29 cellular contexts compared by ENCODE assay signal in genomic region chr1:54215578-54215977, GRCh38.
"Had no signal": no experiment of that assay in that cellular context is flagged by ENCODE, and none has a peak within 500 bp of the region (broad histone marks: within the 10 kb centered on the region; RNA-seq: fewer than 3 reads in every experiment).

No MANE protein-coding gene starts in this region.

- H3K4me3 Mint-ChIP-seq: activated CD4-positive, alpha-beta memory T cell treated with anti-CD3 and anti-CD28 coated beads for 36 hours; activated CD4-positive, alpha-beta T cell treated with anti-CD3 and anti-CD28 coated beads for 36 hours; activated CD4-positive, alpha-beta T cell treated with anti-CD3 and anti-CD28 coated beads, Interleukin-2, amount 10 ng/mL, durations not matched to agents 7 days and 5 days; activated naive CD4-positive, alpha-beta T cell treated with anti-CD3 and anti-CD28 coated beads, Interleukin-2, amount 10 ng/mL, durations not matched to agents 7 days and 5 days; activated naive CD8-positive, alpha-beta T cell; activated naive CD8-positive, alpha-beta T cell treated with anti-CD3 and anti-CD28 coated beads, Interleukin-2, amount 50 U/mL, for 24 hours; activated T-cell treated with anti-CD3 and anti-CD28 coated beads, Interleukin-2, amount 50 U/mL, for 4 hours; activated T-helper 1 cell treated with anti-CD3 and anti-CD28 coated beads, Interleukin-12 subunit alpha, Interleukin-12 subunit beta, Interleukin-2, Interleukin-4 antibody, amounts not matched to agents 30 ng/mL and 10 ng/mL and 1 ng/mL, durations not matched to agents 14 hours and 24 hours and 36 hours; brain; T-helper 1 cell treated with Interleukin-12 subunit alpha and Interleukin-12 subunit beta and Interleukin-4 antibody, amounts not matched to agents 30 μg/mL and 1 μg/mL, for 36 hours; T-helper 2 cell treated with Interferon-gamma antibody and Interleukin-4, amounts not matched to agents 5 μg/mL and 100 μg/mL, for 36 hours; WTC11 had no signal

- H3K4me1 Mint-ChIP-seq: activated naive CD4-positive, alpha-beta T cell treated with anti-CD3 and anti-CD28 coated beads, Interleukin-2, amount 10 ng/mL, durations not matched to agents 7 days and 5 days had no signal

- H3K9me3 ChIP-seq: SJCRH30 had no signal

- DNase-seq: activated CD4-positive, alpha-beta memory T cell treated with anti-CD3 and anti-CD28 coated beads for 36 hours; activated CD4-positive, alpha-beta T cell treated with anti-CD3 and anti-CD28 coated beads for 36 hours; activated CD4-positive, alpha-beta T cell treated with anti-CD3 and anti-CD28 coated beads, Interleukin-2, amount 10 ng/mL, durations not matched to agents 7 days and 5 days; activated CD8-positive, alpha-beta memory T cell treated with anti-CD3 and anti-CD28 coated beads, Interleukin-2, amount 50 U/mL, for 4 hours; activated gamma-delta T cell treated with Interleukin-2 at 50 U/mL for 16 hours; activated naive CD4-positive, alpha-beta T cell treated with anti-CD3 and anti-CD28 coated beads, Interleukin-2, amount 10 ng/mL, durations not matched to agents 7 days and 5 days; activated naive CD8-positive, alpha-beta T cell treated with anti-CD3 and anti-CD28 coated beads, Interleukin-2, amount 50 U/mL, for 24 hours; activated T-cell treated with anti-CD3 and anti-CD28 coated beads for 4 hours; activated T-cell treated with anti-CD3 and anti-CD28 coated beads, Interleukin-2, amount 50 U/mL, for 4 hours; anterior cingulate cortex; caudate nucleus; cerebellar nuclear complex; NCI-H1092 treated with DMSO at 0.1 percent for 48 hours; NCI-H1417 treated with DMSO at 0.1 percent for 48 hours; NCI-H187 treated with DMSO at 0.1 percent for 48 hours; NCI-H2081 treated with DMSO at 0.1 percent for 48 hours; NCI-H345; NCI-H524 treated with DMSO at 0.1 percent for 48 hours; SHP77; SJCRH30 had no signal

- H3K4me3 ChIP-seq: SJCRH30, SK-N-MC had no signal

- H3K27ac ChIP-seq: SJCRH30, SK-N-MC had no signal

- H3K27ac Mint-ChIP-seq: activated CD4-positive, alpha-beta memory T cell treated with anti-CD3 and anti-CD28 coated beads for 36 hours; activated CD4-positive, alpha-beta T cell treated with anti-CD3 and anti-CD28 coated beads for 36 hours; activated CD4-positive, alpha-beta T cell treated with anti-CD3 and anti-CD28 coated beads, Interleukin-2, amount 10 ng/mL, durations not matched to agents 7 days and 5 days; activated naive CD4-positive, alpha-beta T cell treated with anti-CD3 and anti-CD28 coated beads, Interleukin-2, amount 10 ng/mL, durations not matched to agents 7 days and 5 days; activated naive CD8-positive, alpha-beta T cell; activated naive CD8-positive, alpha-beta T cell treated with anti-CD3 and anti-CD28 coated beads, Interleukin-2, amount 50 U/mL, for 24 hours; activated T-helper 1 cell treated with anti-CD3 and anti-CD28 coated beads, Interleukin-12 subunit alpha, Interleukin-12 subunit beta, Interleukin-2, Interleukin-4 antibody, amounts not matched to agents 30 ng/mL and 10 ng/mL and 1 ng/mL, durations not matched to agents 14 hours and 24 hours and 36 hours; brain; T-helper 1 cell treated with Interleukin-12 subunit alpha and Interleukin-12 subunit beta and Interleukin-4 antibody, amounts not matched to agents 30 μg/mL and 1 μg/mL, for 36 hours; T-helper 2 cell treated with Interferon-gamma antibody and Interleukin-4, amounts not matched to agents 5 μg/mL and 100 μg/mL, for 36 hours; WTC11 had no signal

- H3K27me3 ChIP-seq: SJCRH30 had no signal

- ATAC-seq: activated CD4-positive, alpha-beta T cell treated with anti-CD3 and anti-CD28 coated beads for 36 hours; activated CD4-positive, CD25-positive, alpha-beta regulatory T cell treated with anti-CD3 and anti-CD28 coated beads, Interleukin-2, amount 50 U/mL, for 24 hours; activated naive CD8-positive, alpha-beta T cell treated with anti-CD3 and anti-CD28 coated beads, Interleukin-2, amount 50 U/mL, for 24 hours; activated T-cell treated with anti-CD3 and anti-CD28 coated beads, Interleukin-2, amount 50 U/mL, for 4 hours; Panc1; WTC11 had no signal

- H3K27me3 Mint-ChIP-seq: activated CD4-positive, alpha-beta memory T cell treated with anti-CD3 and anti-CD28 coated beads for 36 hours; activated CD4-positive, alpha-beta T cell treated with anti-CD3 and anti-CD28 coated beads for 36 hours; activated CD4-positive, alpha-beta T cell treated with anti-CD3 and anti-CD28 coated beads, Interleukin-2, amount 10 ng/mL, durations not matched to agents 7 days and 5 days; activated naive CD4-positive, alpha-beta T cell treated with anti-CD3 and anti-CD28 coated beads, Interleukin-2, amount 10 ng/mL, durations not matched to agents 7 days and 5 days; activated naive CD8-positive, alpha-beta T cell; activated naive CD8-positive, alpha-beta T cell treated with anti-CD3 and anti-CD28 coated beads, Interleukin-2, amount 50 U/mL, for 24 hours; brain had no signal

- H3K9me3 Mint-ChIP-seq: activated CD4-positive, alpha-beta memory T cell treated with anti-CD3 and anti-CD28 coated beads for 36 hours; activated CD4-positive, alpha-beta T cell treated with anti-CD3 and anti-CD28 coated beads, Interleukin-2, amount 10 ng/mL, durations not matched to agents 7 days and 5 days; activated naive CD4-positive, alpha-beta T cell treated with anti-CD3 and anti-CD28 coated beads, Interleukin-2, amount 10 ng/mL, durations not matched to agents 7 days and 5 days; activated naive CD8-positive, alpha-beta T cell treated with anti-CD3 and anti-CD28 coated beads, Interleukin-2, amount 50 U/mL, for 24 hours; activated T-cell treated with anti-CD3 and anti-CD28 coated beads, Interleukin-2, amount 50 U/mL, for 4 hours; activated T-helper 1 cell treated with anti-CD3 and anti-CD28 coated beads, Interleukin-12 subunit alpha, Interleukin-12 subunit beta, Interleukin-2, Interleukin-4 antibody, amounts not matched to agents 30 ng/mL and 10 ng/mL and 1 ng/mL, durations not matched to agents 14 hours and 24 hours and 36 hours; brain; T-helper 1 cell treated with Interleukin-12 subunit alpha and Interleukin-12 subunit beta and Interleukin-4 antibody, amounts not matched to agents 30 μg/mL and 1 μg/mL, for 36 hours; T-helper 2 cell treated with Interferon-gamma antibody and Interleukin-4, amounts not matched to agents 5 μg/mL and 100 μg/mL, for 36 hours; WTC11 had no signal
